In genomic region chr12:80186727-80187217, GRCh38 we compare ENCODE assay signal across 8 cellular contexts.
DNase-seq lines count a peak whose midpoint lies in the region; ATAC-seq, FAIRE-seq and TF ChIP-seq lines count a peak whose summit lies in the region.

No MANE protein-coding gene starts in this region.

- H3K9me3 ChIP-seq in endothelial cell of umbilical vein (replicated peaks; ENCODE audit: control insufficient read depth, insufficient read depth, low read length), result no peaks in the 10 kb centered on the region

- peaks cover 19% of the 10 kb centered on the region for H3K4me1 ChIP-seq in endothelial cell of umbilical vein (ENCODE audit: control insufficient read depth, extremely low read depth, insufficient read depth, low read length)
- H3K4me1 ChIP-seq in urinary bladder (ENCODE audit: insufficient read depth), result no peaks in the 10 kb centered on the region

- peak; percentile 63 to 78 for TF ChIP-seq CTCF in endothelial cell of umbilical vein (IDR thresholded peaks at IDR 0.05; ENCODE audit: extremely low read depth in 1 of 2, insufficient read depth in 1 of 2, low read depth in 1 of 2, low read length in 2 of 2)

- 4% methylated on average over 2 of the region's 2 CpGs for WGBS in urinary bladder

- H3K36me3 ChIP-seq in endothelial cell of umbilical vein (ENCODE audit: control insufficient read depth in 2 of 2, extremely low read depth in 1 of 2, insufficient read depth in 2 of 2, low read length in 2 of 2) (no peaks in the 10 kb centered on the region), urinary bladder (ENCODE audit: insufficient read depth) (no peaks in the 10 kb centered on the region)

- DNase-seq in GF-D8 (lab: John Stamatoyannopoulos, UW) (peak; percentile 7), NCI-H146 (lab: John Stamatoyannopoulos, UW) (peak; percentile 76), endothelial cell of umbilical vein (ENCODE audit: low read depth, low spot score) (peak; percentile 97), middle frontal gyrus (ENCODE audit: extremely low spot score, low spot score) (peak; percentile 57)
- peak; percentile 25 for DNase-seq in T-helper 2 cell treated with Interferon-gamma antibody and Interleukin-4, amounts not matched to agents 5 μg/mL and 100 μg/mL, for 36 hours (ENCODE audit: low spot score)

- H3K4me3 Mint-ChIP-seq in T-helper 2 cell treated with Interferon-gamma antibody and Interleukin-4, amounts not matched to agents 5 μg/mL and 100 μg/mL, for 36 hours, result no peak overlapping the region

- dilution Hi-C loops in endothelial cell of umbilical vein (cut with MboI; ENCODE audit: extremely low pct_ligation_motif_present, low sequenced_read_pairs), result no loop called here

- H3K9ac ChIP-seq in endothelial cell of umbilical vein (replicated peaks; ENCODE audit: extremely low read depth, insufficient read depth, low read length), result peak overlapping the region; percentile 50

- intact Hi-C loops in endothelial cell of umbilical vein (cut with micrococcal nuclease), result loop anchor here (1.0 to 10.0 kb wide), 12 partner anchors 130 to 778 kb away; partner anchors contain the start of genes PAWR and PPP1R12A

- H3K36me3 Mint-ChIP-seq in T-helper 2 cell treated with Interferon-gamma antibody and Interleukin-4, amounts not matched to agents 5 μg/mL and 100 μg/mL, for 36 hours (ENCODE audit: low read depth), result no peaks in the 10 kb centered on the region

- no peaks in the 10 kb centered on the region for H3K79me2 ChIP-seq in endothelial cell of umbilical vein (ENCODE audit: control insufficient read depth, insufficient read depth, low read length)

- H3K4me1 Mint-ChIP-seq in T-helper 2 cell treated with Interferon-gamma antibody and Interleukin-4, amounts not matched to agents 5 μg/mL and 100 μg/mL, for 36 hours (ENCODE audit: low read depth), result peaks cover 12% of the 10 kb centered on the region

- POLR2A ChIA-PET in endothelial cell of umbilical vein (lab: Charles Lee), result no interaction called here

- peak overlapping the region; percentile 83 for H2AFZ ChIP-seq in endothelial cell of umbilical vein (ENCODE audit: low read depth, low read length)

- CTCF ChIA-PET in endothelial cell of umbilical vein (lab: Charles Lee), result interaction anchor here (0.6 to 6.1 kb wide), 44 partner anchors 8 to 790 kb away, joined by 3 to 100 read pairs (median 4); partner anchors contain the start of gene PPP1R12A

- no peaks in the 10 kb centered on the region for H3K9me1 ChIP-seq in endothelial cell of umbilical vein (replicated peaks; ENCODE audit: control insufficient read depth, extremely low read depth, insufficient read depth, low read length)

- H3K27me3 Mint-ChIP-seq in T-helper 2 cell treated with Interferon-gamma antibody and Interleukin-4, amounts not matched to agents 5 μg/mL and 100 μg/mL, for 36 hours (ENCODE audit: low read depth), result peaks cover 2% of the 10 kb centered on the region

- BruUV-seq in endothelial cell of umbilical vein (replicated peaks; lab: Mats Ljungman, UMichigan), result no TSS peak

- H3K27me3 ChIP-seq in endothelial cell of umbilical vein (ENCODE audit: control insufficient read depth in 2 of 2, insufficient read depth in 2 of 2, low read length in 2 of 2), result no peaks in the 10 kb centered on the region

- H3K9me3 Mint-ChIP-seq in T-helper 2 cell treated with Interferon-gamma antibody and Interleukin-4, amounts not matched to agents 5 μg/mL and 100 μg/mL, for 36 hours, result no peaks in the 10 kb centered on the region

- H3K4me2 ChIP-seq in endothelial cell of umbilical vein (ENCODE audit: insufficient read depth, low read length), result peak overlapping the region; percentile 32

- no peak overlapping the region for H3K27ac Mint-ChIP-seq in T-helper 2 cell treated with Interferon-gamma antibody and Interleukin-4, amounts not matched to agents 5 μg/mL and 100 μg/mL, for 36 hours

- no peaks in the 10 kb centered on the region for H4K20me1 ChIP-seq in endothelial cell of umbilical vein (replicated peaks; ENCODE audit: control insufficient read depth, extremely low read depth, insufficient read depth, low read length)

- FAIRE-seq in A204.1 (lab: Jason Lieb, UNC) (peak; percentile 61), endothelial cell of umbilical vein (lab: Jason Lieb, UNC) (peak; percentile 98)

- no peak for TF ChIP-seq POLR2A in endothelial cell of umbilical vein (IDR thresholded peaks at IDR 0.05; ENCODE audit: low read depth, low read length)

- H3K27ac ChIP-seq in endothelial cell of umbilical vein (ENCODE audit: insufficient read depth, low read depth, low read length) (peak overlapping the region; percentile 92), urinary bladder (ENCODE audit: low read depth) (peak overlapping the region; percentile 74)

- ATAC-seq in HG02610 (IDR thresholded peaks at IDR 0.05; ENCODE audit: unreplicated experiment), result peak; percentile 50

- H3K4me3 ChIP-seq in endothelial cell of umbilical vein (replicated peaks in 1 of 3; ENCODE audit: insufficient read depth in 1 of 3, low read depth in 1 of 3, low read length in 3 of 3) (no peak overlapping the region), urinary bladder (ENCODE audit: low read depth, low read length) (no peak overlapping the region)

TF ChIP-seq in endothelial cell of umbilical vein, 7 proteins besides CTCF, POLR2A, EP300 and RAD21:
- TF ChIP-seq GATA2 (IDR thresholded peaks at IDR 0.05; ENCODE audit: insufficient read depth, insufficient read length, low read depth, low read length), result peak; percentile 78
- TF ChIP-seq MYC (IDR thresholded peaks at IDR 0.05; ENCODE audit: low read depth, low read length), result no peak
- no peak for TF ChIP-seq POLR2AphosphoS5 (IDR thresholded peaks at IDR 0.05; ENCODE audit: insufficient read depth, low read depth, low read length)
- TF ChIP-seq FOS (IDR thresholded peaks at IDR 0.05; ENCODE audit: borderline replicate concordance, insufficient read depth, low read length), result peak; percentile 95
- TF ChIP-seq MAX (IDR thresholded peaks at IDR 0.05; ENCODE audit: insufficient read depth, insufficient read length), result no peak
- peak; percentile 100 for TF ChIP-seq JUN (IDR thresholded peaks at IDR 0.05; ENCODE audit: borderline replicate concordance, insufficient read depth, insufficient read length, low read depth)
- TF ChIP-seq EZH2 (IDR thresholded peaks at IDR 0.05; ENCODE audit: borderline replicate concordance, low read depth, low read length, severe bottlenecking), result no peak

Comparison
In these comparisons a context has a peak if more than half of its experiments do, and no peak if none do; other contexts are left out.
1. DNase-seq: peak in every context shown above with its lines; median percentile 97 in endothelial cell of umbilical vein; 76 in NCI-H146; 57 in middle frontal gyrus; 25 in T-helper 2 cell treated with Interferon-gamma antibody and Interleukin-4, amounts not matched to agents 5 μg/mL and 100 μg/mL, for 36 hours; 7 in GF-D8.